Comparison of ENCODE assay signal across 8 cellular contexts in the genomic region with DNA sequence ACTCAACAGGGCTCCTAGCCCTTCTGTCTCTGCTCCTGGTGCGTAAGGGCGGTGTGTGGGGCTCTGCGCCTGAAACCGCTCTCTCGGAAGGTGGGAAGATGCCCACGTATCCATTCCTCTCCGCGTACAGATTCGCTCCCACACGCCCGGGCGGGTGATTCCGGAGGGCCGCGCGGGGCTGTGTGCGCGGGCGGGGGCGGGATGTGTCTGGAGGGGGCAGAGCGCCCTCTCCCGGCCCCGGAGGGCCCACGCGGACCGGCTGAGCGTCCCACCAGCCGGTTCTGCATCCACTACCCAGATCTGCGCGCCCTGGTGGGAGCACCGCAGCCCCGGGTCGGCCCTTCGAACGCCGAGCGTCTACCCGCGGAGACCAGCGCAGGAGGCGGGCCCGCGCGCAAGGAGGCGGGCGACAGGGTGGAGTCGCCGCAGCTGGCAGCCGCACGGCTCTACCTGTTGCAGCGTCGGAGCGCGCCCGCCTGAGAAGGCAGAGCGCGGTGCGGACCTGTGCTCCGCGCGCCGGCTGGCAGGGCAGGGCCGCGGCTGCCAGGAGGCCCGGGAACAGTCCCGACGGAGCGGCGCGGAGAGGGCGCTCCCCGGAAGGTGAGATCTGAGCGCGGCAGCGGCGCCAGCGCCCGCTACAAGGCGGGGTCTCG. TPM values are rescaled to one million over a fixed set of nuclear protein-coding genes. Genes with fewer than 3 reads are reported as not detected.
DNase-seq lines count a peak whose midpoint lies in the region; ATAC-seq and TF ChIP-seq lines count a peak whose summit lies in the region.

No MANE protein-coding gene starts in this region.

- no peaks in the 10 kb centered on the region for H3K9me3 ChIP-seq in ovary
- H3K9me3 ChIP-seq in upper lobe of right lung = no peaks in the 10 kb centered on the region

- no peak for TF ChIP-seq EP300 in ovary (IDR thresholded peaks at IDR 0.05)

- H3K4me3 ChIP-seq in ovary = peak overlapping the region; percentile 22
- H3K4me3 ChIP-seq in upper lobe of right lung = peak overlapping the region; percentile 45

- H3K27ac ChIP-seq in ovary (no peak overlapping the region), upper lobe of right lung (no peak overlapping the region)

- H3K27me3 ChIP-seq in ovary = no peaks in the 10 kb centered on the region
- H3K27me3 ChIP-seq in upper lobe of right lung = peaks cover 93% of the 10 kb centered on the region

- H3K4me1 ChIP-seq in ovary (ENCODE audit: insufficient read depth) = peaks cover 14% of the 10 kb centered on the region
- H3K4me1 ChIP-seq in upper lobe of right lung = peaks cover 27% of the 10 kb centered on the region

- no peak for DNase-seq in AG09319 (ENCODE audit: extremely low read depth, low read depth)
- DNase-seq in NCI-H748 (lab: John Stamatoyannopoulos, UW; ENCODE audit: unreplicated experiment) = peak; percentile 95
- DNase-seq in activated naive CD4-positive, alpha-beta T cell treated with anti-CD3 and anti-CD28 coated beads, Interleukin-2, amount 50 U/mL, for 16 hours = peak; percentile 54
- peak; percentile 60 for DNase-seq in Right ventricle myocardium superior
- peak in 2 of 5 donors; percentile 30 to 61 for DNase-seq in ovary
- DNase-seq in upper lobe of right lung = peak; percentile 70

- TF ChIP-seq POLR2A in ovary (IDR thresholded peaks at IDR 0.05) = no peak

- 0 to 2% (median 1%) methylated on average over 32 to 80 of the region's 80 CpGs for WGBS in ovary, 3 donors

- ATAC-seq in GM18868 (IDR thresholded peaks at IDR 0.05; ENCODE audit: unreplicated experiment) (peak; percentile 78), HG03139 (IDR thresholded peaks at IDR 0.05; ENCODE audit: unreplicated experiment) (peak; percentile 60), Right ventricle myocardium superior (ENCODE audit: poor library complexity) (peak; percentile 90), upper lobe of right lung (peak; percentile 80)

- H3K36me3 ChIP-seq in ovary (no peaks in the 10 kb centered on the region), upper lobe of right lung (no peaks in the 10 kb centered on the region)

- TF ChIP-seq CTCF in AG09319 (IDR thresholded peaks at IDR 0.05; ENCODE audit: low read depth, low read length) (peak; percentile 39), ovary (IDR thresholded peaks at IDR 0.05) (peak in 1 of 3 donors; percentile 7), upper lobe of right lung (IDR thresholded peaks at IDR 0.05) (peak; percentile 41)

- intact Hi-C loops in Right ventricle myocardium superior (cut with DNase I) = no loop called here
- intact Hi-C loops in ovary (cut with DNase I) = no loop called here
- intact Hi-C loops in upper lobe of right lung (cut with DNase I) = no loop called here

RNA-seq across cellular contexts. Expression of a gene that starts 1.4 kb away (rescaled TPM):
- total RNA-seq in Right ventricle myocardium superior (4.7 TPM), ovary (under 1 TPM in 5 of 7 donors, not detected in 2; 0.18 to 0.80 (median 0.28) TPM), upper lobe of right lung (0.81 TPM)
- polyA plus RNA-seq in ovary = under 1 TPM; 0.13 to 0.40 TPM
